ENCODE assay signal across 1 cellular context in the genomic region with DNA sequence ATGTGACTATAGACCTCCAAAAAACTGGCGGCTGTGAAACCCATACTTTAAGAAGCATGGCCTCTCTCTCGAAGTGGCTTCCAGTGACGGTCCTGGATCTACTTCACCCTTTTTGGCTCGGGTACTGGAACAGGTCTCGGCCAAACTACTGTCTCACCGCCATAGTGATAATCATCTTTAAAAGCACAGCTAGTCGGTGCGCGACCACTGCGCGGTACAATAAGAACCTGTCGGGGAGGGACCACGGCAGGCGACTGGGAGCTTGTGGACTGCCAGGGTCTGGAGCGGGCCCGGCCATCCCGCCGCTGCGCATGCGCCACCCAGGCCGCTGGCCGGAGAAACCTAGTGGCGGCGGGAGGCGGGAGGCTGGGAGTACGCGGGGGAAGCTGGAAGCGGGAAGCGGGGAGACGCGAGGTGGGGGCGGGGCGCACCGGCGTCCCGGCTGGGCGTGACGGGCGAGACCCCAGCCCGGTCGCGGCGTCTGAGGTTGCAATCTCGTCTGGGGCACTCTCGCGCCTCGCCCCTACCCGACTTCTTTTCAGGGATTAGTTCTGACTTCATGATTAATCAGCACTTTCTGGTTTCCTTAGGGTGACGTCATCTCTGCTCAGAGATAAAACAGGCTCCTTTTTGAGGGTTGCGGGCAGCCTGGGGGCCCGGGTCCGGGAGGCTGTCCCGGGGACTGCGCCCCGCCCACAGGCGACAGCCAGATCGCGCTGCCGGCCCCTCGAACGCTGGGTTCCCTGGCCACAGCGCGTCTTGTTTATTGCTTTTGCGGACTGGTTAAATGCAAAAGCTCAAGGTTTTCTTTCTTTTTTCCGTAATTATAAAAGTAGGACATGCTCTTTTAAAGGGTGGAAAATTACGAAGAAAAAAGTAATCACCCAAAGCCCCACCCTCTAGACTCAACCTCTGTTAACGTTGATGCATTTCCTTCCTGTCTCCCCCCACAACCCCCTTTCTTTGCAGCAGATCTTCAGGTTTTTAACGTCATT.
TF ChIP-seq lines count a peak whose summit lies in the region.

No MANE protein-coding gene starts in this region.

TF ChIP-seq in HepG2, 621 proteins besides CTCF, POLR2A, EP300 and RAD21 (continued from another document and continues in another):
- no peak for TF ChIP-seq ZBTB46 (CRISPR knock-in tag; IDR thresholded peaks at IDR 0.05; ENCODE audit: borderline replicate concordance)
- TF ChIP-seq NFKBIZ (CRISPR knock-in tag; IDR thresholded peaks at IDR 0.05), result no peak
- TF ChIP-seq ZBTB25 (CRISPR knock-in tag; IDR thresholded peaks at IDR 0.05), result 0 out of 2 replicates have a peak, but pooled peaks have one; percentile 31
- TF ChIP-seq, protein P1, sequence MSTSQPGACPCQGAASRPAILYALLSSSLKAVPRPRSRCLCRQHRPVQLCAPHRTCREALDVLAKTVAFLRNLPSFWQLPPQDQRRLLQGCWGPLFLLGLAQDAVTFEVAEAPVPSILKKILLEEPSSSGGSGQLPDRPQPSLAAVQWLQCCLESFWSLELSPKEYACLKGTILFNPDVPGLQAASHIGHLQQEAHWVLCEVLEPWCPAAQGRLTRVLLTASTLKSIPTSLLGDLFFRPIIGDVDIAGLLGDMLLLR (CRISPR knock-in tag; IDR thresholded peaks at IDR 0.05), result no peak
- TF ChIP-seq, protein P2, sequence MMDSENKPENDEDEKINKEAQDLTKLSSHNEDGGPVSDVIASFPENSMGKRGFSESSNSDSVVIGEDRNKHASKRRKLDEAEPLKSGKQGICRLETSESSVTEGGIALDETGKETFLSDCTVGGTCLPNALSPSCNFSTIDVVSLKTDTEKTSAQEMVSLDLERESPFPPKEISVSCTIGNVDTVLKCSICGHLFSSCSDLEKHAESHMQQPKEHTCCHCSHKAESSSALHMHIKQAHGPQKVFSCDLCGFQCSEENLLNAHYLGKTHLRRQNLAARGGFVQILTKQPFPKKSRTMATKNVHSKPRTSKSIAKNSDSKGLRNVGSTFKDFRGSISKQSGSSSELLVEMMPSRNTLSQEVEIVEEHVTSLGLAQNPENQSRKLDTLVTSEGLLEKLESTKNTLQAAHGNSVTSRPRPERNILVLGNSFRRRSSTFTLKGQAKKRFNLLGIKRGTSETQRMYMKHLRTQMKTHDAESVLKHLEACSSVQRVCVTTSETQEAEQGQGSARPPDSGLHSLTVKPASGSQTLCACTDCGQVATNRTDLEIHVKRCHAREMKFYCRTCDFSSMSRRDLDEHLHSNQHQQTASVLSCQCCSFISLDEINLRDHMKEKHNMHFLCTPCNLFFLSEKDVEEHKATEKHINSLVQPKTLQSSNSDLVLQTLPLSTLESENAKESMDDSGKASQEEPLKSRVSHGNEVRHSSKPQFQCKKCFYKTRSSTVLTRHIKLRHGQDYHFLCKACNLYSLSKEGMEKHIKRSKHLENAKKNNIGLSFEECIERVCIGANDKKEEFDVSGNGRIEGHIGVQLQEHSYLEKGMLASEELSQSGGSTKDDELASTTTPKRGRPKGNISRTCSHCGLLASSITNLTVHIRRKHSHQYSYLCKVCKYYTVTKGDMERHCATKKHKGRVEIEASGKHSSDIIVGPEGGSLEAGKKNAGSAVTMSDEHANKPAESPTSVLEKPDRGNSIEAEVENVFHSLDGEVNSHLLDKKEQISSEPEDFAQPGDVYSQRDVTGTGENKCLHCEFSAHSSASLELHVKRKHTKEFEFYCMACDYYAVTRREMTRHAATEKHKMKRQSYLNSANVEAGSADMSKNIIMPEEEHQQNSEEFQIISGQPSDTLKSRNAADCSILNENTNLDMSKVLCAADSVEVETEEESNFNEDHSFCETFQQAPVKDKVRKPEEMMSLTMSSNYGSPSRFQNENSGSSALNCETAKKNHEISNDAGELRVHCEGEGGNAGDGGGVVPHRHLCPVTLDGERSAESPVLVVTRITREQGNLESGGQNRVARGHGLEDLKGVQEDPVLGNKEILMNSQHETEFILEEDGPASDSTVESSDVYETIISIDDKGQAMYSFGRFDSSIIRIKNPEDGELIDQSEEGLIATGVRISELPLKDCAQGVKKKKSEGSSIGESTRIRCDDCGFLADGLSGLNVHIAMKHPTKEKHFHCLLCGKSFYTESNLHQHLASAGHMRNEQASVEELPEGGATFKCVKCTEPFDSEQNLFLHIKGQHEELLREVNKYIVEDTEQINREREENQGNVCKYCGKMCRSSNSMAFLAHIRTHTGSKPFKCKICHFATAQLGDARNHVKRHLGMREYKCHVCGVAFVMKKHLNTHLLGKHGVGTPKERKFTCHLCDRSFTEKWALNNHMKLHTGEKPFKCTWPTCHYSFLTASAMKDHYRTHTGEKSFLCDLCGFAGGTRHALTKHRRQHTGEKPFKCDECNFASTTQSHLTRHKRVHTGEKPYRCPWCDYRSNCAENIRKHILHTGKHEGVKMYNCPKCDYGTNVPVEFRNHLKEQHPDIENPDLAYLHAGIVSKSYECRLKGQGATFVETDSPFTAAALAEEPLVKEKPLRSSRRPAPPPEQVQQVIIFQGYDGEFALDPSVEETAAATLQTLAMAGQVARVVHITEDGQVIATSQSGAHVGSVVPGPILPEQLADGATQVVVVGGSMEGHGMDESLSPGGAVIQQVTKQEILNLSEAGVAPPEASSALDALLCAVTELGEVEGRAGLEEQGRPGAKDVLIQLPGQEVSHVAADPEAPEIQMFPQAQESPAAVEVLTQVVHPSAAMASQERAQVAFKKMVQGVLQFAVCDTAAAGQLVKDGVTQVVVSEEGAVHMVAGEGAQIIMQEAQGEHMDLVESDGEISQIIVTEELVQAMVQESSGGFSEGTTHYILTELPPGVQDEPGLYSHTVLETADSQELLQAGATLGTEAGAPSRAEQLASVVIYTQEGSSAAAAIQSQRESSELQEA (CRISPR knock-in tag; IDR thresholded peaks at IDR 0.05; ENCODE audit: not compliant biosample characterization), result peak; percentile 68
- TF ChIP-seq HMGXB4 (CRISPR knock-in tag; IDR thresholded peaks at IDR 0.05; ENCODE audit: borderline replicate concordance in 1 of 2, low read depth in 1 of 2), result peak in 1 of 2 experiments; percentile 43; a peak in 2 of 4 replicates
- TF ChIP-seq KLF11 (CRISPR knock-in tag; IDR thresholded peaks at IDR 0.05), result no peak
- TF ChIP-seq BCL3 (CRISPR knock-in tag; IDR thresholded peaks at IDR 0.05), result no peak; the same call in 1 of the 2 replicates
- TF ChIP-seq TEAD3 (CRISPR knock-in tag; optimal IDR thresholded peaks at IDR 0.05; ENCODE audit: borderline replicate concordance), result peak; percentile 26
- TF ChIP-seq RFXAP (CRISPR knock-in tag; IDR thresholded peaks at IDR 0.05; ENCODE audit: borderline replicate concordance), result no peak
- TF ChIP-seq, protein P3, sequence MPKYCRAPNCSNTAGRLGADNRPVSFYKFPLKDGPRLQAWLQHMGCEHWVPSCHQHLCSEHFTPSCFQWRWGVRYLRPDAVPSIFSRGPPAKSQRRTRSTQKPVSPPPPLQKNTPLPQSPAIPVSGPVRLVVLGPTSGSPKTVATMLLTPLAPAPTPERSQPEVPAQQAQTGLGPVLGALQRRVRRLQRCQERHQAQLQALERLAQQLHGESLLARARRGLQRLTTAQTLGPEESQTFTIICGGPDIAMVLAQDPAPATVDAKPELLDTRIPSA (CRISPR knock-in tag; IDR thresholded peaks at IDR 0.05; ENCODE audit: borderline replicate concordance), result no peak
- TF ChIP-seq NKX3-1 (CRISPR knock-in tag; IDR thresholded peaks at IDR 0.05), result 0 out of 2 replicates have a peak, but pooled peaks have one; percentile 46
- TF ChIP-seq, protein P4, sequence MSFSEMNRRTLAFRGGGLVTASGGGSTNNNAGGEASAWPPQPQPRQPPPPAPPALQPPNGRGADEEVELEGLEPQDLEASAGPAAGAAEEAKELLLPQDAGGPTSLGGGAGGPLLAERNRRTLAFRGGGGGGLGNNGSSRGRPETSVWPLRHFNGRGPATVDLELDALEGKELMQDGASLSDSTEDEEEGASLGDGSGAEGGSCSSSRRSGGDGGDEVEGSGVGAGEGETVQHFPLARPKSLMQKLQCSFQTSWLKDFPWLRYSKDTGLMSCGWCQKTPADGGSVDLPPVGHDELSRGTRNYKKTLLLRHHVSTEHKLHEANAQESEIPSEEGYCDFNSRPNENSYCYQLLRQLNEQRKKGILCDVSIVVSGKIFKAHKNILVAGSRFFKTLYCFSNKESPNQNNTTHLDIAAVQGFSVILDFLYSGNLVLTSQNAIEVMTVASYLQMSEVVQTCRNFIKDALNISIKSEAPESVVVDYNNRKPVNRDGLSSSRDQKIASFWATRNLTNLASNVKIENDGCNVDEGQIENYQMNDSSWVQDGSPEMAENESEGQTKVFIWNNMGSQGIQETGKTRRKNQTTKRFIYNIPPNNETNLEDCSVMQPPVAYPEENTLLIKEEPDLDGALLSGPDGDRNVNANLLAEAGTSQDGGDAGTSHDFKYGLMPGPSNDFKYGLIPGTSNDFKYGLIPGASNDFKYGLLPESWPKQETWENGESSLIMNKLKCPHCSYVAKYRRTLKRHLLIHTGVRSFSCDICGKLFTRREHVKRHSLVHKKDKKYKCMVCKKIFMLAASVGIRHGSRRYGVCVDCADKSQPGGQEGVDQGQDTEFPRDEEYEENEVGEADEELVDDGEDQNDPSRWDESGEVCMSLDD (CRISPR knock-in tag; IDR thresholded peaks at IDR 0.05; ENCODE audit: borderline replicate concordance), result peak; percentile 46; the same call in 1 of the 2 replicates
- no peak for TF ChIP-seq ZNF326 (CRISPR knock-in tag; IDR thresholded peaks at IDR 0.05; ENCODE audit: borderline replicate concordance)
- no peak for TF ChIP-seq PITX1 (CRISPR knock-in tag; IDR thresholded peaks at IDR 0.05)
- no peak for TF ChIP-seq ZNF30 (CRISPR knock-in tag; IDR thresholded peaks at IDR 0.05)
- no peak for TF ChIP-seq NR3C1 (CRISPR knock-in tag; IDR thresholded peaks at IDR 0.05)
- no peak for TF ChIP-seq PLSCR1 (CRISPR knock-in tag; IDR thresholded peaks at IDR 0.05; ENCODE audit: borderline replicate concordance)
- TF ChIP-seq, protein P5, sequence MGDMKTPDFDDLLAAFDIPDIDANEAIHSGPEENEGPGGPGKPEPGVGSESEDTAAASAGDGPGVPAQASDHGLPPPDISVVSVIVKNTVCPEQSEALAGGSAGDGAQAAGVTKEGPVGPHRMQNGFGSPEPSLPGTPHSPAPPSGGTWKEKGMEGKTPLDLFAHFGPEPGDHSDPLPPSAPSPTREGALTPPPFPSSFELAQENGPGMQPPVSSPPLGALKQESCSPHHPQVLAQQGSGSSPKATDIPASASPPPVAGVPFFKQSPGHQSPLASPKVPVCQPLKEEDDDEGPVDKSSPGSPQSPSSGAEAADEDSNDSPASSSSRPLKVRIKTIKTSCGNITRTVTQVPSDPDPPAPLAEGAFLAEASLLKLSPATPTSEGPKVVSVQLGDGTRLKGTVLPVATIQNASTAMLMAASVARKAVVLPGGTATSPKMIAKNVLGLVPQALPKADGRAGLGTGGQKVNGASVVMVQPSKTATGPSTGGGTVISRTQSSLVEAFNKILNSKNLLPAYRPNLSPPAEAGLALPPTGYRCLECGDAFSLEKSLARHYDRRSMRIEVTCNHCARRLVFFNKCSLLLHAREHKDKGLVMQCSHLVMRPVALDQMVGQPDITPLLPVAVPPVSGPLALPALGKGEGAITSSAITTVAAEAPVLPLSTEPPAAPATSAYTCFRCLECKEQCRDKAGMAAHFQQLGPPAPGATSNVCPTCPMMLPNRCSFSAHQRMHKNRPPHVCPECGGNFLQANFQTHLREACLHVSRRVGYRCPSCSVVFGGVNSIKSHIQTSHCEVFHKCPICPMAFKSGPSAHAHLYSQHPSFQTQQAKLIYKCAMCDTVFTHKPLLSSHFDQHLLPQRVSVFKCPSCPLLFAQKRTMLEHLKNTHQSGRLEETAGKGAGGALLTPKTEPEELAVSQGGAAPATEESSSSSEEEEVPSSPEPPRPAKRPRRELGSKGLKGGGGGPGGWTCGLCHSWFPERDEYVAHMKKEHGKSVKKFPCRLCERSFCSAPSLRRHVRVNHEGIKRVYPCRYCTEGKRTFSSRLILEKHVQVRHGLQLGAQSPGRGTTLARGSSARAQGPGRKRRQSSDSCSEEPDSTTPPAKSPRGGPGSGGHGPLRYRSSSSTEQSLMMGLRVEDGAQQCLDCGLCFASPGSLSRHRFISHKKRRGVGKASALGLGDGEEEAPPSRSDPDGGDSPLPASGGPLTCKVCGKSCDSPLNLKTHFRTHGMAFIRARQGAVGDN (CRISPR knock-in tag; IDR thresholded peaks at IDR 0.05), result peak; percentile 94
- no peak for TF ChIP-seq JUND (CRISPR knock-in tag; IDR thresholded peaks at IDR 0.05)
